Comparison of ENCODE assay signal across 18 cellular contexts in the genomic region with DNA sequence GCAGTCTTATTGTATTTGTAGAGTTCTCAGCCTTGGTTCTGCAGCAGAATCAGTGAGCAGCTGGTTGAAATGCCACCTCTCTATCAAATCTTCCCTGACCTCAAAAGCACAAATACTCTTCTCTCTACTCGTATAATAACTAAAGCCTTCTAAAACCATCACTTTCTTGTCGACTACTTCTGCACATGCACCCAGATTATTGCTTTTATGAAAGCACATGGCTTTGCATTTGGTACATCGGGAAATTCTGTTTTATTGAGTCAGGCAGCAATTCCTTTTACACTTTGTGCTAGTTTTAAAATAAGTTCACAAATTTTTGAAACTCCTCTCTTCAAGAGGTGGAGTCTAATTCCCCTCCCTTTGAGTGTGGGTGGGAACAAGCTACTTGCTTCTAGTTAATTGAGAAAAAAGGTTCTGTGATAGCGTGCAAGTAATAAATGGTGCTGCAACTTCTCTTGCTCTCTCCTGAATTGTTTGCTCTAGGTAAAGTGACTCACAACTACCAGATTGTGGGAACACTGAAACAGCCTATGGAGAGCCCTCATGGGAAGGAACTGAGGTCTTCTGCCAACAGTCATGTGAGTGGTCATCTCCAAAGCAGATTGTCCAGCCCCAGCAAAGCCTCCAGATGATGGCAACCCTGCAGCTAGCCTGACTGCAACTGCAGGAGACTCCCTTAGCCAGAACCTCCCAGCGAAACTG.
"Had no signal": no experiment of that assay in that cellular context is flagged by ENCODE, and none has a peak within 500 bp of the region (broad histone marks: within the 10 kb centered on the region; RNA-seq: fewer than 3 reads in every experiment).

No MANE protein-coding gene starts in this region.

- H3K36me3 Mint-ChIP-seq: activated naive CD4-positive, alpha-beta T cell treated with anti-CD3 and anti-CD28 coated beads, Interleukin-2, amount 50 U/mL, for 72 hours had no signal

- H3K9me3 Mint-ChIP-seq: activated B cell treated with CpG ODN at 0.5 μM for 24 hours; activated CD4-positive, alpha-beta T cell treated with anti-CD3 and anti-CD28 coated beads, Interleukin-2, amount 10 ng/mL, durations not matched to agents 24 days and 14 days; activated naive CD4-positive, alpha-beta T cell treated with anti-CD3 and anti-CD28 coated beads, Interleukin-2, amount 50 U/mL, for 72 hours; neural crest cell had no signal

- H3K4me1 ChIP-seq: colonic mucosa, esophagus squamous epithelium, gastrocnemius medialis, heart left ventricle, sigmoid colon, spleen, stomach had no signal

- H3K4me3 Mint-ChIP-seq: activated B cell treated with CpG ODN at 0.5 μM for 24 hours; activated CD4-positive, alpha-beta T cell treated with anti-CD3 and anti-CD28 coated beads, Interleukin-2, amount 10 ng/mL, durations not matched to agents 24 days and 14 days; activated CD8-positive, alpha-beta T cell treated with anti-CD3 and anti-CD28 coated beads, Interleukin-2, amount 10 ng/mL, durations not matched to agents 7 days and 5 days; neural crest cell had no signal

- H3K36me3 ChIP-seq: colonic mucosa, esophagus squamous epithelium, gastrocnemius medialis, heart left ventricle, sigmoid colon, spleen, stomach had no signal

- H3K27ac ChIP-seq: colonic mucosa, esophagus squamous epithelium, gastrocnemius medialis, heart left ventricle, sigmoid colon, spleen, stomach had no signal

- ATAC-seq: activated CD8-positive, alpha-beta T cell treated with anti-CD3 and anti-CD28 coated beads, Interleukin-2, amount 10 ng/mL, durations not matched to agents 7 days and 5 days; activated naive CD4-positive, alpha-beta T cell treated with anti-CD3 and anti-CD28 coated beads, Interleukin-2, amount 50 U/mL, for 72 hours; gastrocnemius medialis; heart left ventricle; left cardiac atrium had no signal

- H3K4me3 ChIP-seq: colonic mucosa, esophagus squamous epithelium, gastrocnemius medialis, heart left ventricle, lung, sigmoid colon, spleen, stomach had no signal

- DNase-seq: activated B cell treated with CpG ODN at 0.5 μM for 24 hours; activated CD4-positive, alpha-beta T cell treated with anti-CD3 and anti-CD28 coated beads, Interleukin-2, amount 10 ng/mL, durations not matched to agents 24 days and 14 days; activated CD8-positive, alpha-beta memory T cell treated with anti-CD3 and anti-CD28 coated beads, Interleukin-2, amount 50 U/mL, for 4 hours; activated CD8-positive, alpha-beta T cell treated with anti-CD3 and anti-CD28 coated beads, Interleukin-2, amount 10 ng/mL, durations not matched to agents 7 days and 5 days; activated effector memory CD4-positive, alpha-beta T cell treated with anti-CD3 and anti-CD28 coated beads, Interleukin-2, amount 50 U/mL, for 16 hours; activated T-cell treated with anti-CD3 and anti-CD28 coated beads, Interleukin-2, amount 50 U/mL, for 48 hours; central memory CD4-positive, alpha-beta T cell; colonic mucosa; esophagus squamous epithelium; gastrocnemius medialis; heart left ventricle; left cardiac atrium; sigmoid colon; spleen; stomach had no signal

- H3K27me3 ChIP-seq: colonic mucosa, esophagus squamous epithelium, gastrocnemius medialis, sigmoid colon, spleen, stomach had no signal

- H3K27ac Mint-ChIP-seq: activated B cell treated with CpG ODN at 0.5 μM for 24 hours; activated CD4-positive, alpha-beta T cell treated with anti-CD3 and anti-CD28 coated beads, Interleukin-2, amount 10 ng/mL, durations not matched to agents 24 days and 14 days; activated CD8-positive, alpha-beta T cell treated with anti-CD3 and anti-CD28 coated beads, Interleukin-2, amount 10 ng/mL, durations not matched to agents 7 days and 5 days; activated naive CD4-positive, alpha-beta T cell treated with anti-CD3 and anti-CD28 coated beads, Interleukin-2, amount 50 U/mL, for 72 hours had no signal

- H3K4me1 Mint-ChIP-seq: activated B cell treated with CpG ODN at 0.5 μM for 24 hours; activated CD4-positive, alpha-beta T cell treated with anti-CD3 and anti-CD28 coated beads, Interleukin-2, amount 10 ng/mL, durations not matched to agents 24 days and 14 days; neural crest cell had no signal

- H3K9me3 ChIP-seq: colonic mucosa, esophagus squamous epithelium, gastrocnemius medialis, heart left ventricle, sigmoid colon, spleen, stomach had no signal

- H3K27me3 Mint-ChIP-seq: activated B cell treated with CpG ODN at 0.5 μM for 24 hours; activated CD4-positive, alpha-beta T cell treated with anti-CD3 and anti-CD28 coated beads, Interleukin-2, amount 10 ng/mL, durations not matched to agents 24 days and 14 days had no signal
